In the genomic region with DNA sequence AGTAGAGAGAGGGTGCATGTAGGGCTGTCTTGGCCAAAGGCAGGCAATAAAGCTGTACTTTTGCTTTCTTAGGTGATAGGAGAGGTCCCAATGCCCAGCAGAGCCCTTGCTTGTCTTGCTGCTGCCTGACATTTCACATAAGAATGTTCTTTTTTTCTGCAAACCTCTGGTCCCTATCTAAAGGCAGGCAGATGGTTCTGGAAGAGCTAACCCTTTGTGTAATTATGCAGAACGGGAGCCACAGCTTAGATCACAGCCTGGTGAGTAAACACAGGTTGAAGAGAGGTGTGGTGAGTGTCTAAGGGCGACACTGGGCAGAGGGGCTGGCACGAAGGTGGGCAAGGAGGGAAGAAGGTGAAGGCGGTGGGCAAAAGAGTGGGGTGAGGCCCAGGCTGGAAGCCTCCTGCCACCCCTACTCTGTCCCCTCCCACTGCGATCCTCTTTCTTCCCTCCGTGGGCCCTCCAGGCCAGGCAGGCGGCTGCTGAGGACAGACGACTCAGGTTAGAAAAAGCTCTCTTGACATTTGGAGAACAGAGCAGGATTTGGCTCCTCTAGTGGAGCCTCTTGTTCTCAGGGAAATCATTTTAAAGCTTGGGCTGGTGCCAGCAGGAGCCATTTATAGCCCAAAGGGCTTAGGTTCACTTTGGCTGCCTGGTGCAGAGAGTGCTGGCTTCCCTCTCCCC, we compare ENCODE assay signal across 13 cellular contexts. TPM values are rescaled to one million over a fixed set of nuclear protein-coding genes. Genes with fewer than 3 reads are reported as not detected.
DNase-seq lines count a peak whose midpoint lies in the region; ATAC-seq, FAIRE-seq and TF ChIP-seq lines count a peak whose summit lies in the region.
"Had no signal": no experiment of that assay in that cellular context is flagged by ENCODE, and none has a peak within 500 bp of the region (broad histone marks: within the 10 kb centered on the region; RNA-seq: fewer than 3 reads in every experiment).

No MANE protein-coding gene starts in this region.

- no peak overlapping the region for H2AFZ ChIP-seq in PC-9

- FAIRE-seq in D721Med (lab: Jason Lieb, UNC), result no peak
- FAIRE-seq: astrocyte had no signal

- no peaks in the 10 kb centered on the region for H3F3A ChIP-seq in PC-9 (ENCODE audit: insufficient read depth, low read depth)

- DNase-seq in D721Med (ENCODE audit: insufficient read length, low spot score) (no peak), NCI-H187 (lab: John Stamatoyannopoulos, UW) (peak; percentile 77 to 83), lower lobe of right lung (no peak), NCI-H446 treated with DMSO at 0.1 percent for 48 hours (lab: John Stamatoyannopoulos, UW) (no peak), PC-9 (no peak), SKM-1 treated with dmso at 0.1 percent for 144 hours (lab: John Stamatoyannopoulos, UW; ENCODE audit: unreplicated experiment) (no peak)
- no peak for DNase-seq in activated naive CD4-positive, alpha-beta T cell treated with anti-CD3 and anti-CD28 coated beads, Interleukin-2, amount 50 U/mL, for 72 hours (ENCODE audit: low spot score in 2 of 2)
- DNase-seq: activated CD4-positive, alpha-beta T cell treated with anti-CD3 and anti-CD28 coated beads for 1 hour; MM.1S had no signal

- CTCF ChIA-PET in PC-9 (lab: Charles Lee), result no interaction called here

- peaks cover 0 to 4% of the 10 kb centered on the region in 2 donors for H3K9me3 Mint-ChIP-seq in activated naive CD4-positive, alpha-beta T cell treated with anti-CD3 and anti-CD28 coated beads, Interleukin-2, amount 50 U/mL, for 72 hours
- H3K9me3 Mint-ChIP-seq: stimulated activated memory B cell treated with anti-CD40 and anti-IgM and Interleukin-4, amounts not matched to agents 10 μg/mL and 1 μg/mL and 100 μg/mL, for 72 hours had no signal

- TF ChIP-seq CTCF in D721Med (IDR thresholded peaks at IDR 0.05; ENCODE audit: insufficient read depth, missing control alignments) (peak; percentile 20), lower lobe of right lung (IDR thresholded peaks at IDR 0.05) (no peak), PC-9 (conservative IDR thresholded peaks at IDR 0.05) (no peak)

- H3K27ac ChIP-seq in angular gyrus (ENCODE audit: low read depth, low read length) (peak overlapping the region; percentile 31), lower lobe of right lung (no peak overlapping the region), PC-9 (no peak overlapping the region)

- intact Hi-C loops in lower lobe of right lung (cut with DNase I), result no loop called here
- intact Hi-C loops in PC-9 (cut with micrococcal nuclease; ENCODE audit: unreplicated experiment), result no loop called here

- no peak overlapping the region for H3K27ac Mint-ChIP-seq in activated naive CD4-positive, alpha-beta T cell treated with anti-CD3 and anti-CD28 coated beads, Interleukin-2, amount 50 U/mL, for 72 hours
- H3K27ac Mint-ChIP-seq: stimulated activated memory B cell treated with anti-CD40 and anti-IgM and Interleukin-4, amounts not matched to agents 10 μg/mL and 1 μg/mL and 100 μg/mL, for 72 hours had no signal

- peaks cover 11% of the 10 kb centered on the region for H3K4me1 ChIP-seq in lower lobe of right lung
- no peaks in the 10 kb centered on the region for H3K4me1 ChIP-seq in PC-9 (replicated peaks; ENCODE audit: insufficient read depth)

- H3K4me2 ChIP-seq in PC-9, result no peak overlapping the region

- no peaks in the 10 kb centered on the region for H3K79me2 ChIP-seq in PC-9 (ENCODE audit: low read depth)

- no peaks in the 10 kb centered on the region for H3K36me3 ChIP-seq in lower lobe of right lung
- no peaks in the 10 kb centered on the region for H3K36me3 ChIP-seq in PC-9 (ENCODE audit: low read depth)

- POLR2A ChIA-PET in PC-9 (lab: Charles Lee; ENCODE audit: unreplicated experiment), result no interaction called here

- BruUV-seq in PC-9 (replicated peaks; lab: Mats Ljungman, UMichigan), result no TSS peak

- no peaks in the 10 kb centered on the region for H3K36me3 Mint-ChIP-seq in activated naive CD4-positive, alpha-beta T cell treated with anti-CD3 and anti-CD28 coated beads, Interleukin-2, amount 50 U/mL, for 72 hours
- H3K36me3 Mint-ChIP-seq: stimulated activated memory B cell treated with anti-CD40 and anti-IgM and Interleukin-4, amounts not matched to agents 10 μg/mL and 1 μg/mL and 100 μg/mL, for 72 hours had no signal

- H3K9me3 ChIP-seq in lower lobe of right lung, result no peaks in the 10 kb centered on the region
- H3K9me3 ChIP-seq in PC-9 (ENCODE audit: insufficient read depth, low read depth), result no peaks in the 10 kb centered on the region

- peak; percentile 63 to 65 for ATAC-seq in lower lobe of right lung
- ATAC-seq in activated naive CD4-positive, alpha-beta T cell treated with anti-CD3 and anti-CD28 coated beads, Interleukin-2, amount 50 U/mL, for 72 hours, result no peak
- ATAC-seq: stimulated activated memory B cell treated with anti-CD40 and anti-IgM and Interleukin-4, amounts not matched to agents 10 μg/mL and 1 μg/mL and 100 μg/mL, for 72 hours had no signal

- H3K9me2 ChIP-seq in PC-9 (ENCODE audit: insufficient read depth), result no peaks in the 10 kb centered on the region

- no peaks in the 10 kb centered on the region for H4K20me1 ChIP-seq in PC-9 (ENCODE audit: insufficient read depth)

- H3K4me3 ChIP-seq in lower lobe of right lung (no peak overlapping the region), PC-9 (no peak overlapping the region)

- no peaks in the 10 kb centered on the region for H3K27me3 ChIP-seq in lower lobe of right lung (ENCODE audit: low read depth)
- H3K27me3 ChIP-seq in PC-9 (ENCODE audit: insufficient read depth, low read depth), result peaks cover 91% of the 10 kb centered on the region

RNA-seq across cellular contexts. Expression of gene PRMT8, which starts 42.8 kb away (rescaled TPM):
- total RNA-seq in lower lobe of right lung (1.1 TPM), PC-9 (2021) (not detected in 2 replicates)
- total RNA-seq in activated naive CD4-positive, alpha-beta T cell treated with anti-CD3 and anti-CD28 coated beads, Interleukin-2, amount 50 U/mL, for 72 hours, result not detected
- total RNA-seq: renal cortical epithelial cell had no signal

Comparison
In these comparisons a context has a peak if more than half of its experiments do, and no peak if none do; other contexts are left out.
1. DNase-seq: peak in NCI-H187 (2 of 2); none in D721Med (single experiment), lower lobe of right lung (single experiment), activated naive CD4-positive, alpha-beta T cell treated with anti-CD3 and anti-CD28 coated beads, Interleukin-2, amount 50 U/mL, for 72 hours (0 of 2), NCI-H446 treated with DMSO at 0.1 percent for 48 hours (single experiment), PC-9 (0 of 2) and SKM-1 treated with dmso at 0.1 percent for 144 hours (single experiment).
2. ATAC-seq: peak in lower lobe of right lung (2 of 2); none in activated naive CD4-positive, alpha-beta T cell treated with anti-CD3 and anti-CD28 coated beads, Interleukin-2, amount 50 U/mL, for 72 hours (0 of 2).